In genomic region chr11:116890193-116890592, GRCh38 we compare ENCODE assay signal across 13 cellular contexts. TPM values are rescaled to one million over a fixed set of nuclear protein-coding genes. Genes with fewer than 3 reads are reported as not detected.
A peak's percentile ranks its signal among the peaks of the same experiment; 100 is the strongest.
DNase-seq lines count a peak whose midpoint lies in the region; ATAC-seq and TF ChIP-seq lines count a peak whose summit lies in the region.
"Had no signal": no experiment of that assay in that cellular context is flagged by ENCODE, and none has a peak within 500 bp of the region (broad histone marks: within the 10 kb centered on the region; RNA-seq: fewer than 3 reads in every experiment).

No MANE protein-coding gene starts in this region.

- H3K36me3 ChIP-seq in MM.1S (replicated peaks; ENCODE audit: insufficient read depth, low read length) = no peaks in the 10 kb centered on the region
- H3K36me3 ChIP-seq: prostate gland had no signal

- H3K4me2 ChIP-seq in MM.1S (ENCODE audit: low read depth, low read length) = no peak overlapping the region

- no peak overlapping the region for H2AFZ ChIP-seq in MM.1S (ENCODE audit: low read length)

- no peaks in the 10 kb centered on the region; the same call in 1 of the 2 replicates for H3F3A ChIP-seq in MM.1S (ENCODE audit: insufficient read depth, low read length)

- H3K4me3 ChIP-seq in MM.1S (ENCODE audit: low read length) = no peak overlapping the region
- H3K4me3 ChIP-seq: prostate gland had no signal

- no peaks in the 10 kb centered on the region for H3K79me2 ChIP-seq in MM.1S (ENCODE audit: low read length)

- peak; percentile 17 for DNase-seq in NCI-H510A treated with DMSO at 0.1 percent for 48 hours (lab: John Stamatoyannopoulos, UW)
- no peak for DNase-seq in NCI-H510A (lab: John Stamatoyannopoulos, UW)
- DNase-seq in MM.1S = peak; percentile 14
- no peak for DNase-seq in naive B cell
- no peak for DNase-seq in nucleus accumbens (lab: John Stamatoyannopoulos, UW)
- DNase-seq in epidermal melanocyte (ENCODE audit: insufficient read length, low spot score) = no peak
- DNase-seq in NCI-H1105 (lab: John Stamatoyannopoulos, UW) = no peak
- DNase-seq: 8988T, cerebellar nuclear complex, NCI-H524 treated with DMSO at 0.1 percent for 48 hours had no signal

- no peaks in the 10 kb centered on the region for H4K20me1 ChIP-seq in MM.1S (ENCODE audit: insufficient read depth, low read length)

- H3K27ac ChIP-seq in MM.1S (ENCODE audit: low read length) = no peak overlapping the region
- H3K27ac ChIP-seq: HL-60, prostate gland had no signal

- no peaks in the 10 kb centered on the region for H3K9me3 ChIP-seq in MM.1S (replicated peaks; ENCODE audit: insufficient read depth, low read length)
- H3K9me3 ChIP-seq: prostate gland had no signal

- TF ChIP-seq CTCF in MM.1S (IDR thresholded peaks at IDR 0.05; ENCODE audit: low read length) = no peak

- no peaks in the 10 kb centered on the region for H3K9me2 ChIP-seq in MM.1S (replicated peaks; ENCODE audit: insufficient read depth, low read length)

- ATAC-seq in GM21576 (IDR thresholded peaks at IDR 0.05; ENCODE audit: unreplicated experiment) (peak; percentile 68), naive B cell (ENCODE audit: low read depth in 2 of 2) (peak in 1 of 2 donors; percentile 37)

- no peaks in the 10 kb centered on the region for H3K27me3 Mint-ChIP-seq in naive B cell

- H3K4me1 Mint-ChIP-seq in naive B cell = peaks cover 17 to 24% (median 21%) of the 10 kb centered on the region in 3 donors

- no peak overlapping the region for H3K9ac ChIP-seq in MM.1S (ENCODE audit: low read length)

- peaks cover 14 to 26% of the 10 kb centered on the region in 2 donors for H3K36me3 Mint-ChIP-seq in naive B cell

- peak overlapping the region in 5 of 6 donors; percentile 14 to 93 (median 72) for H3K27ac Mint-ChIP-seq in naive B cell

- H3K4me1 ChIP-seq in MM.1S (ENCODE audit: low read length) = no peaks in the 10 kb centered on the region
- H3K4me1 ChIP-seq: prostate gland had no signal

- H3K4me3 Mint-ChIP-seq in naive B cell = no peak overlapping the region

- no peaks in the 10 kb centered on the region for H3K9me3 Mint-ChIP-seq in naive B cell

- H3K27me3 ChIP-seq in MM.1S (replicated peaks; ENCODE audit: insufficient read depth, low read length) = no peaks in the 10 kb centered on the region

RNA-seq across cellular contexts. Expression of gene APOA1, which starts 52.8 kb away (rescaled TPM):
- under 1 TPM in 3 of 6 donors, not detected in 3; 0.37 to 0.62 (median 0.45) TPM for polyA plus RNA-seq in naive B cell (ENCODE audit: low read depth in 6 of 6)

Comparison
In these comparisons a context has a peak if more than half of its experiments do, and no peak if none do; other contexts are left out.
1. DNase-seq: peak in NCI-H510A treated with DMSO at 0.1 percent for 48 hours (single experiment) and MM.1S (single experiment); none in NCI-H510A (single experiment), naive B cell (single experiment), nucleus accumbens (0 of 56), epidermal melanocyte (single experiment) and NCI-H1105 (single experiment).